Comparison of ENCODE assay signal across 8 cellular contexts in the genomic region with DNA sequence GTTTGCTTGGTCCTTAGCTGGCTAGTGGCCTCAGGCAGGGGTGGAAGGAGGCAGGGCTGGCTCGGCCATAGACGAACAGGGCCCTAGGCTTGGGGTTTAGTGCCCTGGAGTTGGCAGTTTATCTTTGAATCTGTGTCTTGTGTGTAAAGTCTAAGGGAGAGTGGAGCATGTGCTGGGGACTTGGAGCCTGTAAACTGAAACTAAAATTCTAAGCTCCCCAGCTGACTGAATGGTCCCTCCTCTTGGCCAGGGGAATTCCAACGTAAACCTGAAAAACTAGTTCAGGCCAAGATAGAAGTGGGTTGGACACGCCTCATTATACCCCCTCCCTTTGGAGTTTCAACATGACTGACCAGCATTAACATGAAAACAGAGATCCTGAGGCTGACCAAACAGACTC. TPM values are rescaled to one million over a fixed set of nuclear protein-coding genes. Genes with fewer than 3 reads are reported as not detected.
A peak's percentile ranks its signal among the peaks of the same experiment; 100 is the strongest.
DNase-seq lines count a peak whose midpoint lies in the region; ATAC-seq and TF ChIP-seq lines count a peak whose summit lies in the region.

No MANE protein-coding gene starts in this region.

- H3K79me2 ChIP-seq in GM23338 (replicated peaks; ENCODE audit: insufficient read depth), result no peaks in the 10 kb centered on the region

- 11 to 20% methylated on average over 4 of the region's 4 CpGs for WGBS in lower leg skin, 2 donors
- 33% methylated on average over 4 of the region's 4 CpGs for WGBS in esophagus muscularis mucosa

- no peaks in the 10 kb centered on the region for H3F3A ChIP-seq in GM23338 (replicated peaks; ENCODE audit: low read depth)

- H3K4me1 ChIP-seq in GM23338 (ENCODE audit: insufficient read depth) (peaks cover 22% of the 10 kb centered on the region), upper lobe of right lung (peaks cover 23% of the 10 kb centered on the region), esophagus muscularis mucosa (peaks cover 0 to 20% (median 18%) of the 10 kb centered on the region in 4 donors)

- peaks cover 36% of the 10 kb centered on the region for H3K36me3 Mint-ChIP-seq in GM23338 (ENCODE audit: low read depth)
- no peaks in the 10 kb centered on the region for H3K36me3 Mint-ChIP-seq in T-helper 2 cell treated with Interferon-gamma antibody and Interleukin-4, amounts not matched to agents 5 μg/mL and 100 μg/mL, for 36 hours (ENCODE audit: low read depth)

- H3K9me3 ChIP-seq in upper lobe of right lung (no peaks in the 10 kb centered on the region), esophagus muscularis mucosa (no peaks in the 10 kb centered on the region)

- peaks cover 52% of the 10 kb centered on the region for H3K9me3 Mint-ChIP-seq in GM23338
- peaks cover 18% of the 10 kb centered on the region for H3K9me3 Mint-ChIP-seq in T-helper 2 cell treated with Interferon-gamma antibody and Interleukin-4, amounts not matched to agents 5 μg/mL and 100 μg/mL, for 36 hours

- H3K4me2 ChIP-seq in GM23338, result peak overlapping the region; percentile 61

- peaks cover 7% of the 10 kb centered on the region for H3K27me3 Mint-ChIP-seq in GM23338 (ENCODE audit: insufficient read depth, low read depth, poor library complexity)
- no peaks in the 10 kb centered on the region for H3K27me3 Mint-ChIP-seq in T-helper 2 cell treated with Interferon-gamma antibody and Interleukin-4, amounts not matched to agents 5 μg/mL and 100 μg/mL, for 36 hours (ENCODE audit: low read depth)

- in situ Hi-C loops in GM13976 (cut with MboI; ENCODE audit: low sequenced_read_pairs, unreplicated experiment), result no loop called here

- no peaks in the 10 kb centered on the region for H4K20me1 ChIP-seq in GM23338 (replicated peaks; ENCODE audit: insufficient read depth)

- ATAC-seq in GM23338 (peak; percentile 95), upper lobe of right lung (peak; percentile 89)

- peaks cover 10% of the 10 kb centered on the region; the same call in 1 of the 2 replicates for H3K9me2 ChIP-seq in GM23338 (ENCODE audit: insufficient read depth)

- no peak for TF ChIP-seq POLR2A in lower leg skin (IDR thresholded peaks at IDR 0.05)
- no peak for TF ChIP-seq POLR2A in esophagus muscularis mucosa (IDR thresholded peaks at IDR 0.05; ENCODE audit: low read depth)

- peak overlapping the region; percentile 79 for H3K27ac Mint-ChIP-seq in GM23338
- H3K27ac Mint-ChIP-seq in T-helper 2 cell treated with Interferon-gamma antibody and Interleukin-4, amounts not matched to agents 5 μg/mL and 100 μg/mL, for 36 hours, result no peak overlapping the region

- peak overlapping the region; percentile 1; the same call in 2 of the 3 replicates for H3K4me3 Mint-ChIP-seq in GM23338
- H3K4me3 Mint-ChIP-seq in T-helper 2 cell treated with Interferon-gamma antibody and Interleukin-4, amounts not matched to agents 5 μg/mL and 100 μg/mL, for 36 hours, result no peak overlapping the region

- peak overlapping the region; percentile 19; the same call in 1 of the 2 replicates for H3K4me3 ChIP-seq in GM23338
- peak overlapping the region; percentile 16 for H3K4me3 ChIP-seq in upper lobe of right lung
- H3K4me3 ChIP-seq in lower leg skin (ENCODE audit: low read depth, poor library complexity, severe bottlenecking), result no peak overlapping the region
- no peak overlapping the region for H3K4me3 ChIP-seq in esophagus muscularis mucosa

- TF ChIP-seq CTCF in GM13976 (IDR thresholded peaks at IDR 0.05; ENCODE audit: borderline replicate concordance, control extremely low read depth, extremely low read depth, insufficient read depth, missing control alignments), result no peak
- no peak for TF ChIP-seq CTCF in GM23338 (conservative IDR thresholded peaks at IDR 0.05; ENCODE audit: low read depth in 2 of 2)
- no peak for TF ChIP-seq CTCF in upper lobe of right lung (IDR thresholded peaks at IDR 0.05)
- TF ChIP-seq CTCF in lower leg skin (IDR thresholded peaks at IDR 0.05), result no peak
- TF ChIP-seq CTCF in esophagus muscularis mucosa (IDR thresholded peaks at IDR 0.05), result no peak

- no peaks in the 10 kb centered on the region; the same call in 1 of the 2 replicates for H3K36me3 ChIP-seq in GM23338 (ENCODE audit: insufficient read depth)
- H3K36me3 ChIP-seq in upper lobe of right lung, result no peaks in the 10 kb centered on the region
- H3K36me3 ChIP-seq in esophagus muscularis mucosa, result no peaks in the 10 kb centered on the region

- H2AFZ ChIP-seq in GM23338, result no peak overlapping the region

- TF ChIP-seq EP300 in esophagus muscularis mucosa (IDR thresholded peaks at IDR 0.05), result no peak

- H3K27ac ChIP-seq in GM23338 (ENCODE audit: low read depth) (peak overlapping the region; percentile 91), upper lobe of right lung (peak overlapping the region; percentile 68), esophagus muscularis mucosa (replicated peaks in 1 of 4) (peak overlapping the region in 1 of 4 donors; percentile 27)

- intact Hi-C loops in upper lobe of right lung (cut with DNase I), result no loop called here
- intact Hi-C loops in lower leg skin (cut with DNase I; ENCODE audit: low total_unique reads), result no loop called here
- intact Hi-C loops in esophagus muscularis mucosa (cut with DNase I), result loop anchor here (10.0 kb wide), 1 partner anchor 61 kb away; the partner anchor contains the start of gene CPZ

- peaks cover 35% of the 10 kb centered on the region for H3K4me1 Mint-ChIP-seq in GM23338
- H3K4me1 Mint-ChIP-seq in T-helper 2 cell treated with Interferon-gamma antibody and Interleukin-4, amounts not matched to agents 5 μg/mL and 100 μg/mL, for 36 hours (ENCODE audit: low read depth), result no peaks in the 10 kb centered on the region

- DNase-seq in GM13976 (ENCODE audit: low spot score) (peak; percentile 70), GM23338 (ENCODE audit: low spot score) (peak; percentile 98), NCI-H1048 (lab: John Stamatoyannopoulos, UW) (peak; percentile 36), glomerular visceral epithelial cell (ENCODE audit: extremely low spot score) (peak; percentile 78), upper lobe of right lung (no peak), lower leg skin (ENCODE audit: low spot score in 2 of 2) (no peak), esophagus muscularis mucosa (ENCODE audit: extremely low spot score) (no peak)
- DNase-seq in T-helper 2 cell treated with Interferon-gamma antibody and Interleukin-4, amounts not matched to agents 5 μg/mL and 100 μg/mL, for 36 hours (ENCODE audit: low spot score), result no peak

- H3K27me3 ChIP-seq in GM23338 (ENCODE audit: insufficient read depth), result no peaks in the 10 kb centered on the region
- no peaks in the 10 kb centered on the region for H3K27me3 ChIP-seq in upper lobe of right lung
- H3K27me3 ChIP-seq in esophagus muscularis mucosa, result no peaks in the 10 kb centered on the region

TF ChIP-seq in GM23338, 12 proteins besides CTCF, POLR2A, EP300 and RAD21:
- no peak for TF ChIP-seq ZNF114 (CRISPR knock-in tag; IDR thresholded peaks at IDR 0.05)

RNA-seq across cellular contexts. Expression of gene GPR78, which starts 46.1 kb away (rescaled TPM):
- 2.6 and 2.7 TPM in 2 replicates for total RNA-seq in GM23338 (2014; rRNA removed; shearing (Covaris generic))
- 0.82 and 0.83 TPM in 2 replicates for polyA plus RNA-seq in GM23338 (2016; fragmentation: Nextera tagmentation; extraction: Ambion mirVana)
- total RNA-seq in upper lobe of right lung (0.23 TPM), lower leg skin (not detected), esophagus muscularis mucosa (not detected)

RNA-seq across cellular contexts. Expression of gene CPZ, which starts 58.4 kb away (rescaled TPM):
- 37.3 and 43.1 TPM in 2 replicates for total RNA-seq in GM23338 (2014; rRNA removed; shearing (Covaris generic))
- polyA plus RNA-seq in GM23338 (2016; fragmentation: Nextera tagmentation; extraction: Ambion mirVana), result 24.6 and 29.9 TPM in 2 replicates
- total RNA-seq in upper lobe of right lung (6.7 TPM), lower leg skin (10 to 100 TPM in 1 of 4 donors, under 1 TPM in 1, not detected in 2; 0.91 to 10.2 TPM), esophagus muscularis mucosa (1 to 10 TPM in 3 of 4 donors, under 1 TPM in 1; 0.42 to 2.7 (median 2.2) TPM)

Comparison
In these comparisons a context has a peak if more than half of its experiments do, and no peak if none do; other contexts are left out.
1. DNase-seq: peak in GM13976 (single experiment), GM23338 (single experiment), NCI-H1048 (single experiment) and glomerular visceral epithelial cell (single experiment); none in upper lobe of right lung (single experiment), lower leg skin (0 of 2), T-helper 2 cell treated with Interferon-gamma antibody and Interleukin-4, amounts not matched to agents 5 μg/mL and 100 μg/mL, for 36 hours (single experiment) and esophagus muscularis mucosa (single experiment).
2. H3K4me3 ChIP-seq: peak in GM23338 (single experiment) and upper lobe of right lung (single experiment); none in lower leg skin (single experiment) and esophagus muscularis mucosa (0 of 4).